Comparison of ENCODE assay signal across 1 cellular context in genomic region chr7:1061180-1061579, GRCh38.
TF ChIP-seq lines count a peak whose summit lies in the region.

No MANE protein-coding gene starts in this region.

TF ChIP-seq in H1, 55 proteins besides CTCF, POLR2A, EP300 and RAD21:
- TF ChIP-seq EZH2 (IDR thresholded peaks at IDR 0.05; ENCODE audit: low read depth, low read length, severe bottlenecking) = no peak
- TF ChIP-seq PHF8 (conservative IDR thresholded peaks at IDR 0.05; ENCODE audit: low read depth, low read length) = no peak
- TF ChIP-seq SP4 (IDR thresholded peaks at IDR 0.05; ENCODE audit: low read length) = no peak
- TF ChIP-seq CBX8 (IDR thresholded peaks at IDR 0.05; ENCODE audit: borderline replicate concordance, low read depth, low read length) = no peak
- TF ChIP-seq JUN (IDR thresholded peaks at IDR 0.05; ENCODE audit: low read depth, low read length) = no peak
- no peak for TF ChIP-seq CHD1 (IDR thresholded peaks at IDR 0.05; ENCODE audit: low read depth, low read length)
- no peak for TF ChIP-seq E2F6 (IDR thresholded peaks at IDR 0.05)
- TF ChIP-seq BCL11A (IDR thresholded peaks at IDR 0.05; ENCODE audit: low read depth in 2 of 2, low read length in 2 of 2) = no peak
- TF ChIP-seq CHD7 (IDR thresholded peaks at IDR 0.05; ENCODE audit: insufficient replicate concordance, low read length) = no peak
- no peak for TF ChIP-seq SIN3A (conservative IDR thresholded peaks at IDR 0.05 in 1 of 2, IDR thresholded peaks at IDR 0.05 in 1 of 2; ENCODE audit: low read depth in 1 of 2, low read length in 2 of 2)
- no peak for TF ChIP-seq KDM5A (IDR thresholded peaks at IDR 0.05; ENCODE audit: low read length)
- TF ChIP-seq RBBP5 (IDR thresholded peaks at IDR 0.05; ENCODE audit: borderline replicate concordance, low read depth, low read length) = no peak
- TF ChIP-seq BACH1 (IDR thresholded peaks at IDR 0.05; ENCODE audit: low read length) = no peak
- TF ChIP-seq YY1 (IDR thresholded peaks at IDR 0.05; ENCODE audit: low read depth, low read length) = no peak
- TF ChIP-seq SUZ12 (IDR thresholded peaks at IDR 0.05; ENCODE audit: low read length) = no peak
- no peak for TF ChIP-seq RNF2 (IDR thresholded peaks at IDR 0.05; ENCODE audit: borderline replicate concordance, low read depth, low read length, missing control alignments, poor library complexity, severe bottlenecking)
- no peak for TF ChIP-seq SAP30 (IDR thresholded peaks at IDR 0.05; ENCODE audit: insufficient read depth, insufficient replicate concordance, low read length)
- TF ChIP-seq ZNF274 (IDR thresholded peaks at IDR 0.05; ENCODE audit: borderline replicate concordance, extremely low read depth, low read length) = no peak
- TF ChIP-seq CTBP2 (IDR thresholded peaks at IDR 0.05; ENCODE audit: borderline replicate concordance, insufficient read depth, insufficient read length, low read length) = no peak
TF ChIP-seq in H1: peak in this region for 0.
